Comparison of ENCODE assay signal across 15 cellular contexts in the genomic region with DNA sequence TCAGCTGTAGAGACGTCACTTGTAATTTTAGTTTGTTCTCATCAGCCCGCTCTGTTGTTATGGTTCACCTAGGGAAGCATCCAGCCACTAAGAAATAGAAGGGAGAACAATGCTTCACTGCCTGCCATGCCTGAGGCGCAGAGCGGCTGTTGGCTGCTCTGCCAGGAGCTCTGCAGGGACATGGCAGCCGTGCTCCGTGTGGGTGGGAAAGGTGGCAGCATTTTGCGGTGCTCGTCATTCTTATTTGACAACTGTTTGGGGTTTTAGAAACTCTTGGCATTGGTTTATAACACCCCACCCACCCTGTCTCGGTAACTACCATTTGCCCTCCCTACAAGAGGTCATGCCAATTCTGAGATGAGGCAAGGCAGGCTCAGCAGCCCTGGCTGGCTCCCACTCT.
DNase-seq lines count a peak whose midpoint lies in the region; ATAC-seq and TF ChIP-seq lines count a peak whose summit lies in the region.
"Had no signal": no experiment of that assay in that cellular context is flagged by ENCODE, and none has a peak within 500 bp of the region (broad histone marks: within the 10 kb centered on the region; RNA-seq: fewer than 3 reads in every experiment).

No MANE protein-coding gene starts in this region.

- no peaks in the 10 kb centered on the region for H3K36me3 Mint-ChIP-seq in stimulated activated effector memory CD8-positive, alpha-beta T cell treated with anti-CD3 and anti-CD28 coated beads, Interleukin-12 subunit alpha, Interleukin-12 subunit beta, amount 100 ng/mL, for 72 hours
- H3K36me3 Mint-ChIP-seq: CD8-positive, alpha-beta memory T cell had no signal

- peaks cover 0 to 28% (median under 1%) of the 10 kb centered on the region in 4 donors for H3K4me1 ChIP-seq in stomach

- no peaks in the 10 kb centered on the region for H3K9me3 ChIP-seq in stomach
- H3K9me3 ChIP-seq: BLaER1, Caco-2 had no signal

- no peak for TF ChIP-seq POLR2A in stomach (IDR thresholded peaks at IDR 0.05)

- ATAC-seq in esophagus mucosa (peak; percentile 51), GM21576 (IDR thresholded peaks at IDR 0.05; ENCODE audit: unreplicated experiment) (no peak), HG02840 (IDR thresholded peaks at IDR 0.05; ENCODE audit: low FRiP score, unreplicated experiment) (no peak)
- peak; percentile 9 for ATAC-seq in stimulated activated effector memory CD8-positive, alpha-beta T cell treated with anti-CD3 and anti-CD28 coated beads, Interleukin-12 subunit alpha, Interleukin-12 subunit beta, amount 100 ng/mL, for 72 hours
- ATAC-seq: HCT116 had no signal

- no peak for TF ChIP-seq EP300 in stomach (IDR thresholded peaks at IDR 0.05)

- no peak for TF ChIP-seq CTCF in stomach (IDR thresholded peaks at IDR 0.05)

- peaks cover 7% of the 10 kb centered on the region for H3K4me1 Mint-ChIP-seq in stimulated activated effector memory CD8-positive, alpha-beta T cell treated with anti-CD3 and anti-CD28 coated beads, Interleukin-12 subunit alpha, Interleukin-12 subunit beta, amount 100 ng/mL, for 72 hours

- H3K27ac Mint-ChIP-seq in stimulated activated effector memory CD8-positive, alpha-beta T cell treated with anti-CD3 and anti-CD28 coated beads, Interleukin-12 subunit alpha, Interleukin-12 subunit beta, amount 100 ng/mL, for 72 hours = no peak overlapping the region

- 84 to 94% (median 93%) methylated on average over 9 of the region's 9 CpGs for WGBS in stomach, 5 donors

- peaks cover 0 to 2% (median 0%) of the 10 kb centered on the region in 3 donors for H3K27me3 ChIP-seq in stomach
- H3K27me3 ChIP-seq: BLaER1 had no signal

- intact Hi-C loops in stomach (cut with DNase I; ENCODE audit: low total_unique reads) = no loop called here

- H3K36me3 ChIP-seq in stomach = no peaks in the 10 kb centered on the region
- H3K36me3 ChIP-seq: BLaER1 had no signal

- no peaks in the 10 kb centered on the region for H3K9me3 Mint-ChIP-seq in stimulated activated effector memory CD8-positive, alpha-beta T cell treated with anti-CD3 and anti-CD28 coated beads, Interleukin-12 subunit alpha, Interleukin-12 subunit beta, amount 100 ng/mL, for 72 hours
- H3K9me3 Mint-ChIP-seq: CD8-positive, alpha-beta memory T cell had no signal

- H3K4me3 ChIP-seq in stomach = no peak overlapping the region
- H3K4me3 ChIP-seq: BLaER1, GM23248 had no signal

- DNase-seq in Ammon's horn (ENCODE audit: low spot score) (peak; percentile 54), myocyte (ENCODE audit: low read depth) (peak; percentile 16), stomach (no peak)
- DNase-seq in stimulated activated effector memory CD8-positive, alpha-beta T cell treated with anti-CD3 and anti-CD28 coated beads, Interleukin-12 subunit alpha, Interleukin-12 subunit beta, amount 100 ng/mL, for 72 hours (ENCODE audit: low spot score in 2 of 2) = no peak
- DNase-seq in activated CD4-positive, alpha-beta T cell treated with anti-CD3 and anti-CD28 coated beads for 1 hour = no peak
- DNase-seq: Caco-2; CD8-positive, alpha-beta memory T cell; DMS53; GM23248 had no signal

- H3K27ac ChIP-seq in stomach = no peak overlapping the region
- H3K27ac ChIP-seq: 22Rv1, BLaER1, GM23248 had no signal

- H3K4me3 Mint-ChIP-seq in stimulated activated effector memory CD8-positive, alpha-beta T cell treated with anti-CD3 and anti-CD28 coated beads, Interleukin-12 subunit alpha, Interleukin-12 subunit beta, amount 100 ng/mL, for 72 hours = no peak overlapping the region
- H3K4me3 Mint-ChIP-seq: CD8-positive, alpha-beta memory T cell had no signal

Comparison
In these comparisons a context has a peak if more than half of its experiments do, and no peak if none do; other contexts are left out.
1. DNase-seq: peak in Ammon's horn (single experiment) and myocyte (single experiment); none in stimulated activated effector memory CD8-positive, alpha-beta T cell treated with anti-CD3 and anti-CD28 coated beads, Interleukin-12 subunit alpha, Interleukin-12 subunit beta, amount 100 ng/mL, for 72 hours (0 of 2), activated CD4-positive, alpha-beta T cell treated with anti-CD3 and anti-CD28 coated beads for 1 hour (single experiment) and stomach (single experiment).
2. ATAC-seq: peak in esophagus mucosa (single experiment) and stimulated activated effector memory CD8-positive, alpha-beta T cell treated with anti-CD3 and anti-CD28 coated beads, Interleukin-12 subunit alpha, Interleukin-12 subunit beta, amount 100 ng/mL, for 72 hours (single experiment); none in GM21576 (single experiment) and HG02840 (single experiment).